In genomic region chr3:150739200-150739863, GRCh38 we compare ENCODE assay signal across 12 cellular contexts. TPM values are rescaled to one million over a fixed set of nuclear protein-coding genes. Genes with fewer than 3 reads are reported as not detected.
A peak's percentile ranks its signal among the peaks of the same experiment; 100 is the strongest.
DNase-seq lines count a peak whose midpoint lies in the region; ATAC-seq and TF ChIP-seq lines count a peak whose summit lies in the region.
"Had no signal": no experiment of that assay in that cellular context is flagged by ENCODE, and none has a peak within 500 bp of the region (broad histone marks: within the 10 kb centered on the region; RNA-seq: fewer than 3 reads in every experiment).

No MANE protein-coding gene starts in this region.

- no peak overlapping the region for H2AFZ ChIP-seq in smooth muscle cell (ENCODE audit: low read depth)

- peaks cover 47% of the 10 kb centered on the region for H3K36me3 Mint-ChIP-seq in activated CD4-positive, alpha-beta T cell treated with anti-CD3 and anti-CD28 coated beads for 36 hours (ENCODE audit: low read depth)
- peaks cover 26% of the 10 kb centered on the region for H3K36me3 Mint-ChIP-seq in T-helper 1 cell treated with Interleukin-12 subunit alpha and Interleukin-12 subunit beta and Interleukin-4 antibody, amounts not matched to agents 30 μg/mL and 1 μg/mL, for 36 hours (ENCODE audit: low read depth)
- H3K36me3 Mint-ChIP-seq in type B pancreatic cell = peaks cover 16% of the 10 kb centered on the region

- intact Hi-C loops in activated CD4-positive, alpha-beta T cell treated with anti-CD3 and anti-CD28 coated beads for 36 hours (cut with DNase I, micrococcal nuclease) = loop anchor here (1.0 to 10.0 kb wide), 5 partner anchors 18 to 565 kb away; no protein-coding TSS in a partner anchor

- peaks cover 80% of the 10 kb centered on the region for H3K4me1 Mint-ChIP-seq in activated CD4-positive, alpha-beta T cell treated with anti-CD3 and anti-CD28 coated beads for 36 hours
- peaks cover 75% of the 10 kb centered on the region for H3K4me1 Mint-ChIP-seq in T-helper 1 cell treated with Interleukin-12 subunit alpha and Interleukin-12 subunit beta and Interleukin-4 antibody, amounts not matched to agents 30 μg/mL and 1 μg/mL, for 36 hours (ENCODE audit: low read depth)
- H3K4me1 Mint-ChIP-seq in type B pancreatic cell (ENCODE audit: unreplicated experiment) = peaks cover 29% of the 10 kb centered on the region

- peak overlapping the region; percentile 98 for H3K27ac Mint-ChIP-seq in activated CD4-positive, alpha-beta T cell treated with anti-CD3 and anti-CD28 coated beads for 36 hours
- H3K27ac Mint-ChIP-seq in T-helper 1 cell treated with Interleukin-12 subunit alpha and Interleukin-12 subunit beta and Interleukin-4 antibody, amounts not matched to agents 30 μg/mL and 1 μg/mL, for 36 hours = peak overlapping the region; percentile 90
- no peak overlapping the region for H3K27ac Mint-ChIP-seq in type B pancreatic cell

- CTCF ChIA-PET in activated CD4-positive, alpha-beta T cell treated with anti-CD3 and anti-CD28 coated beads for 36 hours (lab: Charles Lee) = no interaction called here

- POLR2A ChIA-PET in activated CD4-positive, alpha-beta T cell treated with anti-CD3 and anti-CD28 coated beads for 36 hours (lab: Charles Lee) = no interaction called here

- TF ChIP-seq CTCF in smooth muscle cell (IDR thresholded peaks at IDR 0.05; ENCODE audit: borderline replicate concordance, insufficient read depth, poor library complexity, severe bottlenecking) (no peak), type B pancreatic cell (conservative IDR thresholded peaks at IDR 0.05) (no peak)

- H3K9ac ChIP-seq in smooth muscle cell (ENCODE audit: low read depth) = no peak overlapping the region
- H3K9ac ChIP-seq: KMS-11 had no signal

- peak overlapping the region; percentile 80 for H3K27ac ChIP-seq in smooth muscle cell (ENCODE audit: low read depth)
- H3K27ac ChIP-seq: KMS-11, upper lobe of right lung had no signal

- H3K27me3 Mint-ChIP-seq in activated CD4-positive, alpha-beta T cell treated with anti-CD3 and anti-CD28 coated beads for 36 hours = no peaks in the 10 kb centered on the region
- no peaks in the 10 kb centered on the region for H3K27me3 Mint-ChIP-seq in T-helper 1 cell treated with Interleukin-12 subunit alpha and Interleukin-12 subunit beta and Interleukin-4 antibody, amounts not matched to agents 30 μg/mL and 1 μg/mL, for 36 hours (ENCODE audit: low read depth)
- no peaks in the 10 kb centered on the region for H3K27me3 Mint-ChIP-seq in type B pancreatic cell

- H3K79me2 ChIP-seq in smooth muscle cell (ENCODE audit: low read depth) = peaks cover 18% of the 10 kb centered on the region

- H3K4me2 ChIP-seq in smooth muscle cell = peak overlapping the region; percentile 22

- no peak for DNase-seq in activated CD4-positive, alpha-beta T cell treated with anti-CD3 and anti-CD28 coated beads for 36 hours
- DNase-seq in activated CD4-positive, alpha-beta T cell treated with anti-CD3 and anti-CD28 coated beads, Interleukin-2, amount 50 U/mL, for 48 hours = no peak
- DNase-seq in smooth muscle cell (lab: John Stamatoyannopoulos, UW; ENCODE audit: unreplicated experiment) (no peak), type B pancreatic cell (ENCODE audit: extremely low spot score, unreplicated experiment) (no peak), DMS53 (lab: John Stamatoyannopoulos, UW) (no peak), ecto neural progenitor cell (ENCODE audit: low spot score) (no peak)
- DNase-seq: upper lobe of right lung had no signal

- H3K4me1 ChIP-seq in smooth muscle cell (ENCODE audit: low read depth) = peaks cover 9% of the 10 kb centered on the region
- H3K4me1 ChIP-seq: upper lobe of right lung had no signal

- no peak overlapping the region for H3K4me3 ChIP-seq in smooth muscle cell
- H3K4me3 ChIP-seq: HAP-1, upper lobe of right lung had no signal

- H3K36me3 ChIP-seq in smooth muscle cell (ENCODE audit: low read depth) = no peaks in the 10 kb centered on the region

- ATAC-seq in activated CD4-positive, alpha-beta T cell treated with anti-CD3 and anti-CD28 coated beads for 36 hours = peak; percentile 27
- peak; percentile 25 for ATAC-seq in HG02798 (IDR thresholded peaks at IDR 0.05; ENCODE audit: poor library complexity, unreplicated experiment)
- ATAC-seq: upper lobe of right lung had no signal

- no peaks in the 10 kb centered on the region for H3K9me3 Mint-ChIP-seq in activated CD4-positive, alpha-beta T cell treated with anti-CD3 and anti-CD28 coated beads for 36 hours (ENCODE audit: low read depth)
- H3K9me3 Mint-ChIP-seq in T-helper 1 cell treated with Interleukin-12 subunit alpha and Interleukin-12 subunit beta and Interleukin-4 antibody, amounts not matched to agents 30 μg/mL and 1 μg/mL, for 36 hours = no peaks in the 10 kb centered on the region
- no peaks in the 10 kb centered on the region for H3K9me3 Mint-ChIP-seq in type B pancreatic cell
- H3K9me3 Mint-ChIP-seq: neural crest cell had no signal

- peak overlapping the region; percentile 49 for H3K4me3 Mint-ChIP-seq in activated CD4-positive, alpha-beta T cell treated with anti-CD3 and anti-CD28 coated beads for 36 hours
- peak overlapping the region; percentile 21 for H3K4me3 Mint-ChIP-seq in T-helper 1 cell treated with Interleukin-12 subunit alpha and Interleukin-12 subunit beta and Interleukin-4 antibody, amounts not matched to agents 30 μg/mL and 1 μg/mL, for 36 hours
- no peak overlapping the region for H3K4me3 Mint-ChIP-seq in type B pancreatic cell
- H3K4me3 Mint-ChIP-seq: neural crest cell had no signal

- H3F3A ChIP-seq in smooth muscle cell (ENCODE audit: low read depth) = peaks cover 31% of the 10 kb centered on the region

- WGBS in smooth muscle cell (ENCODE audit: low lambda C conversion rate) = 82% methylated on average over 7 of the region's 7 CpGs

- H4K20me1 ChIP-seq in smooth muscle cell (ENCODE audit: low read depth) = peaks cover 38% of the 10 kb centered on the region

- H3K27me3 ChIP-seq in smooth muscle cell (ENCODE audit: low read depth) = no peaks in the 10 kb centered on the region
- H3K27me3 ChIP-seq: upper lobe of right lung had no signal

- no peaks in the 10 kb centered on the region for H3K9me3 ChIP-seq in smooth muscle cell (replicated peaks; ENCODE audit: low read depth)
- H3K9me3 ChIP-seq: HAP-1, upper lobe of right lung had no signal

RNA-seq across cellular contexts. Expression of gene SIAH2, which starts 23.6 kb away (rescaled TPM):
- 100 to 1,000 TPM in 1 of 2 experiments, 10 to 100 TPM in 1; 85.7 to 154 TPM for total RNA-seq in activated CD4-positive, alpha-beta T cell treated with anti-CD3 and anti-CD28 coated beads for 36 hours
- total RNA-seq in smooth muscle cell (38.1 and 43.9 TPM in 2 replicates), type B pancreatic cell (ENCODE audit: low replicate concordance) (18.2 and 26.6 TPM in 2 replicates)
- 44.9 and 45.8 TPM in 2 replicates for polyA plus RNA-seq in smooth muscle cell

RNA-seq across cellular contexts. Expression of gene ERICH6, which starts 35.6 kb away (rescaled TPM):
- under 1 TPM in 1 of 2 experiments, not detected in 1; 0.58 TPM for total RNA-seq in activated CD4-positive, alpha-beta T cell treated with anti-CD3 and anti-CD28 coated beads for 36 hours
- total RNA-seq in smooth muscle cell (not detected in 2 replicates), type B pancreatic cell (ENCODE audit: low replicate concordance) (not detected in 2 replicates)
- 0.38 TPM in 1 of 2 replicates, not detected in the other for polyA plus RNA-seq in smooth muscle cell
- total RNA-seq: upper lobe of right lung had no signal
